In genomic region chr7:115740043-115740442, GRCh38 we compare ENCODE assay signal across 29 cellular contexts.
"Had no signal": no experiment of that assay in that cellular context is flagged by ENCODE, and none has a peak within 500 bp of the region (broad histone marks: within the 10 kb centered on the region; RNA-seq: fewer than 3 reads in every experiment).

No MANE protein-coding gene starts in this region.

- H3K27me3 ChIP-seq: stomach, suprapubic skin, testis, thyroid gland, tibial artery, tibial nerve, transverse colon, upper lobe of left lung, upper lobe of right lung, uterus, vagina had no signal

- H3K27ac ChIP-seq: stomach, suprapubic skin, testis, thoracic aorta, thyroid gland, tibial artery, tibial nerve, transverse colon, upper lobe of left lung, upper lobe of right lung, uterus, vagina had no signal

- H3K36me3 ChIP-seq: stomach, suprapubic skin, thoracic aorta, thyroid gland, tibial artery, tibial nerve, transverse colon, upper lobe of left lung, upper lobe of right lung, uterus, vagina had no signal

- FAIRE-seq: urothelium cell line had no signal

- H3K36me3 Mint-ChIP-seq: stimulated activated effector memory CD8-positive, alpha-beta T cell treated with anti-CD3 and anti-CD28 coated beads, Interleukin-12 subunit alpha, Interleukin-12 subunit beta, amount 100 ng/mL, for 72 hours; stimulated activated memory B cell treated with anti-CD40 and anti-IgM and Interleukin-4, amounts not matched to agents 10 μg/mL and 1 μg/mL and 100 μg/mL, for 72 hours; stimulated activated naive B cell treated with anti-CD40 and anti-IgM and Interleukin-4, amounts not matched to agents 10 μg/mL and 1 μg/mL and 100 μg/mL, for 72 hours; type B pancreatic cell had no signal

- ATAC-seq: stimulated activated effector memory CD8-positive, alpha-beta T cell treated with anti-CD3 and anti-CD28 coated beads, Interleukin-12 subunit alpha, Interleukin-12 subunit beta, amount 100 ng/mL, for 72 hours; stimulated activated memory B cell treated with anti-CD40 and anti-IgM and Interleukin-4, amounts not matched to agents 10 μg/mL and 1 μg/mL and 100 μg/mL, for 72 hours; stimulated activated naive B cell treated with anti-CD40 and anti-IgM and Interleukin-4, amounts not matched to agents 10 μg/mL and 1 μg/mL and 100 μg/mL, for 72 hours; stimulated activated naive CD8-positive, alpha-beta T cell treated with anti-CD3 and anti-CD28 coated beads, Interleukin-15, amount 100 ng/mL, for 72 hours; stimulated activated naive CD8-positive, alpha-beta T cell treated with anti-CD3 and anti-CD28 coated beads, Interleukin-15, Interleukin-2, amounts not matched to agents 100 U/mL and 50 U/mL, for 24 hours; upper lobe of right lung had no signal

- H3K9me3 ChIP-seq: stomach, suprapubic skin, testis, thoracic aorta, thyroid gland, tibial artery, tibial nerve, transverse colon, upper lobe of left lung, upper lobe of right lung, uterus, vagina had no signal

- H3K4me1 Mint-ChIP-seq: stimulated activated effector memory CD8-positive, alpha-beta T cell treated with anti-CD3 and anti-CD28 coated beads, Interleukin-12 subunit alpha, Interleukin-12 subunit beta, amount 100 ng/mL, for 72 hours; stimulated activated memory B cell treated with anti-CD40 and anti-IgM and Interleukin-4, amounts not matched to agents 10 μg/mL and 1 μg/mL and 100 μg/mL, for 72 hours; stimulated activated naive B cell treated with anti-CD40 and anti-IgM and Interleukin-4, amounts not matched to agents 10 μg/mL and 1 μg/mL and 100 μg/mL, for 72 hours; stimulated activated naive CD8-positive, alpha-beta T cell treated with anti-CD3 and anti-CD28 coated beads, Interleukin-15, amount 100 ng/mL, for 72 hours had no signal

- H3K27me3 Mint-ChIP-seq: stimulated activated memory B cell treated with anti-CD40 and anti-IgM and Interleukin-4, amounts not matched to agents 10 μg/mL and 1 μg/mL and 100 μg/mL, for 72 hours; stimulated activated naive B cell treated with anti-CD40 and anti-IgM and Interleukin-4, amounts not matched to agents 10 μg/mL and 1 μg/mL and 100 μg/mL, for 72 hours; stimulated activated naive CD8-positive, alpha-beta T cell treated with anti-CD3 and anti-CD28 coated beads, Interleukin-15, amount 100 ng/mL, for 72 hours; stimulated activated naive CD8-positive, alpha-beta T cell treated with anti-CD3 and anti-CD28 coated beads, Interleukin-15, Interleukin-2, amounts not matched to agents 100 ng/mL and 50 ng/mL, for 24 hours; type B pancreatic cell had no signal

- H3K27ac Mint-ChIP-seq: stimulated activated effector memory CD8-positive, alpha-beta T cell treated with anti-CD3 and anti-CD28 coated beads, Interleukin-12 subunit alpha, Interleukin-12 subunit beta, amount 100 ng/mL, for 72 hours; stimulated activated memory B cell treated with anti-CD40 and anti-IgM and Interleukin-4, amounts not matched to agents 10 μg/mL and 1 μg/mL and 100 μg/mL, for 72 hours; stimulated activated naive B cell treated with anti-CD40 and anti-IgM and Interleukin-4, amounts not matched to agents 10 μg/mL and 1 μg/mL and 100 μg/mL, for 72 hours; stimulated activated naive CD8-positive, alpha-beta T cell treated with anti-CD3 and anti-CD28 coated beads, Interleukin-15, amount 100 ng/mL, for 72 hours; stimulated activated naive CD8-positive, alpha-beta T cell treated with anti-CD3 and anti-CD28 coated beads, Interleukin-15, Interleukin-2, amounts not matched to agents 100 ng/mL and 50 ng/mL, for 24 hours; type B pancreatic cell had no signal

- H3K4me3 ChIP-seq: stomach, suprapubic skin, testis, thoracic aorta, thyroid gland, tibial artery, tibial nerve, transverse colon, upper lobe of left lung, upper lobe of right lung, uterus, vagina had no signal

- DNase-seq: stimulated activated CD4-positive, alpha-beta T cell treated with anti-CD3 and anti-CD28 coated beads, Interleukin-2, amount 100 ng/mL, for 48 hours; stimulated activated CD4-positive, alpha-beta T cell treated with anti-CD3 and anti-CD28 coated beads, Interleukin-4, amount 100 ng/mL, for 1 hour; stimulated activated CD4-positive, alpha-beta T cell treated with anti-CD3 and anti-CD28 coated beads, Interleukin-4, amount 100 ng/mL, for 24 hours; stimulated activated CD4-positive, alpha-beta T cell treated with anti-CD3 and anti-CD28 coated beads, Interleukin-4, amount 100 ng/mL, for 4 hours; stimulated activated CD8-positive, alpha-beta memory T cell treated with anti-CD3 and anti-CD28 coated beads, Interleukin-4, amount 100 ng/mL, for 48 hours; stimulated activated naive B cell treated with anti-CD40 and anti-IgM and Interleukin-4, amounts not matched to agents 10 μg/mL and 1 μg/mL and 100 μg/mL, for 72 hours; stimulated activated naive CD4-positive, alpha-beta T cell; stimulated activated naive CD4-positive, alpha-beta T cell treated with Interleukin-2 at 50 U/mL for 16 hours; stimulated activated naive CD8-positive, alpha-beta T cell treated with anti-CD3 and anti-CD28 coated beads, Interleukin-15, amount 100 ng/mL, for 72 hours; stimulated activated naive CD8-positive, alpha-beta T cell treated with anti-CD3 and anti-CD28 coated beads, Interleukin-15, Interleukin-2, amounts not matched to agents 100 U/mL and 50 U/mL, for 24 hours; stomach; substantia nigra; testis; thyroid gland; tibial artery; transverse colon; trophoblast cell; upper lobe of left lung; upper lobe of right lung; uterus had no signal

- H3K9me3 Mint-ChIP-seq: stimulated activated effector memory CD8-positive, alpha-beta T cell treated with anti-CD3 and anti-CD28 coated beads, Interleukin-12 subunit alpha, Interleukin-12 subunit beta, amount 100 ng/mL, for 72 hours; stimulated activated memory B cell treated with anti-CD40 and anti-IgM and Interleukin-4, amounts not matched to agents 10 μg/mL and 1 μg/mL and 100 μg/mL, for 72 hours; stimulated activated naive B cell treated with anti-CD40 and anti-IgM and Interleukin-4, amounts not matched to agents 10 μg/mL and 1 μg/mL and 100 μg/mL, for 72 hours; stimulated activated naive CD8-positive, alpha-beta T cell treated with anti-CD3 and anti-CD28 coated beads, Interleukin-15, amount 100 ng/mL, for 72 hours; stimulated activated naive CD8-positive, alpha-beta T cell treated with anti-CD3 and anti-CD28 coated beads, Interleukin-15, Interleukin-2, amounts not matched to agents 100 ng/mL and 50 ng/mL, for 24 hours; type B pancreatic cell had no signal

- H3K4me1 ChIP-seq: stomach, suprapubic skin, testis, thyroid gland, tibial artery, tibial nerve, transverse colon, upper lobe of left lung, upper lobe of right lung, uterus, vagina had no signal

- H3K4me3 Mint-ChIP-seq: stimulated activated effector memory CD8-positive, alpha-beta T cell treated with anti-CD3 and anti-CD28 coated beads, Interleukin-12 subunit alpha, Interleukin-12 subunit beta, amount 100 ng/mL, for 72 hours; stimulated activated memory B cell treated with anti-CD40 and anti-IgM and Interleukin-4, amounts not matched to agents 10 μg/mL and 1 μg/mL and 100 μg/mL, for 72 hours; stimulated activated naive B cell treated with anti-CD40 and anti-IgM and Interleukin-4, amounts not matched to agents 10 μg/mL and 1 μg/mL and 100 μg/mL, for 72 hours; stimulated activated naive CD8-positive, alpha-beta T cell treated with anti-CD3 and anti-CD28 coated beads, Interleukin-15, amount 100 ng/mL, for 72 hours; stimulated activated naive CD8-positive, alpha-beta T cell treated with anti-CD3 and anti-CD28 coated beads, Interleukin-15, Interleukin-2, amounts not matched to agents 100 ng/mL and 50 ng/mL, for 24 hours; type B pancreatic cell had no signal
